Comparison of ENCODE assay signal across 8 cellular contexts in genomic region chr1:52726265-52727113, GRCh38. TPM values are rescaled to one million over a fixed set of nuclear protein-coding genes. Genes with fewer than 3 reads are reported as not detected.
DNase-seq lines count a peak whose midpoint lies in the region; ATAC-seq and TF ChIP-seq lines count a peak whose summit lies in the region.

TSS of gene ZYG11B (plus strand) at chr1:52726453. CDS start at chr1:52726654, 201 bp downstream.

- ATAC-seq in GM18498 (IDR thresholded peaks at IDR 0.05; ENCODE audit: unreplicated experiment), result peak; percentile 95
- ATAC-seq in HG02885 (IDR thresholded peaks at IDR 0.05; ENCODE audit: poor library complexity, unreplicated experiment), result peak; percentile 96
- peak; percentile 97 to 99 (median 98) for ATAC-seq in psoas muscle

- H3K36me3 Mint-ChIP-seq in T-helper 1 cell treated with Interleukin-12 subunit alpha and Interleukin-12 subunit beta and Interleukin-4 antibody, amounts not matched to agents 30 μg/mL and 1 μg/mL, for 36 hours (ENCODE audit: low read depth), result peaks cover 4% of the 10 kb centered on the region

- H3K27me3 ChIP-seq in left ventricle myocardium inferior (ENCODE audit: low read depth) (no peaks in the 10 kb centered on the region), psoas muscle (ENCODE audit: insufficient read depth in 3 of 3, low read length in 2 of 3) (no peaks in the 10 kb centered on the region)

- WGBS in psoas muscle, 3 donors, result 0% methylated on average over 30 to 59 of the region's 59 CpGs
- under 1% methylated on average over 59 of the region's 59 CpGs for WGBS in urinary bladder

- intact Hi-C loops in left ventricle myocardium inferior (cut with micrococcal nuclease) (no loop called here), psoas muscle (cut with DNase I) (loop anchor here in 1 of 2 donors (2.0 to 10.0 kb wide), 2 partner anchors 28 to 198 kb away; partner anchors contain the start of genes COA7, ECHDC2 and SCP2)

- H3K9me3 Mint-ChIP-seq in T-helper 1 cell treated with Interleukin-12 subunit alpha and Interleukin-12 subunit beta and Interleukin-4 antibody, amounts not matched to agents 30 μg/mL and 1 μg/mL, for 36 hours, result no peaks in the 10 kb centered on the region

- DNase-seq in NCI-H1694 treated with DMSO at 0.1 percent for 48 hours (lab: John Stamatoyannopoulos, UW), result peak; percentile 82
- peak; percentile 34 to 93 (median 84) for DNase-seq in amygdala (lab: John Stamatoyannopoulos, UW)
- DNase-seq in left ventricle myocardium inferior, result peak; percentile 91
- DNase-seq in psoas muscle, result peak; percentile 90 to 96

- no peaks in the 10 kb centered on the region for H3K36me3 ChIP-seq in left ventricle myocardium inferior
- no peaks in the 10 kb centered on the region for H3K36me3 ChIP-seq in psoas muscle (ENCODE audit: insufficient read depth in 1 of 2, low read depth in 1 of 2)
- no peaks in the 10 kb centered on the region for H3K36me3 ChIP-seq in urinary bladder (ENCODE audit: insufficient read depth)

- H3K4me1 Mint-ChIP-seq in T-helper 1 cell treated with Interleukin-12 subunit alpha and Interleukin-12 subunit beta and Interleukin-4 antibody, amounts not matched to agents 30 μg/mL and 1 μg/mL, for 36 hours (ENCODE audit: low read depth), result peaks cover 37% of the 10 kb centered on the region

- no peak for TF ChIP-seq CTCF in left ventricle myocardium inferior (IDR thresholded peaks at IDR 0.05; ENCODE audit: borderline replicate concordance)
- TF ChIP-seq CTCF in psoas muscle (IDR thresholded peaks at IDR 0.05), result no peak

- H3K9me3 ChIP-seq in left ventricle myocardium inferior (replicated peaks) (no peaks in the 10 kb centered on the region), psoas muscle (no peaks in the 10 kb centered on the region)

- H3K4me1 ChIP-seq in left ventricle myocardium inferior (peaks cover 44% of the 10 kb centered on the region), psoas muscle (peaks cover 30% of the 10 kb centered on the region), urinary bladder (ENCODE audit: insufficient read depth) (no peaks in the 10 kb centered on the region)

- H3K4me3 ChIP-seq in left ventricle myocardium inferior (peak within 1 kb of the TSS; percentile 96), psoas muscle (peak within 1 kb of the TSS; percentile 96), urinary bladder (ENCODE audit: low read depth, low read length) (peak within 1 kb of the TSS; percentile 76)

- peak within 1 kb of the TSS; percentile 99 for H3K4me3 Mint-ChIP-seq in T-helper 1 cell treated with Interleukin-12 subunit alpha and Interleukin-12 subunit beta and Interleukin-4 antibody, amounts not matched to agents 30 μg/mL and 1 μg/mL, for 36 hours

- peak within 1 kb of the TSS; percentile 84 for H3K27ac Mint-ChIP-seq in T-helper 1 cell treated with Interleukin-12 subunit alpha and Interleukin-12 subunit beta and Interleukin-4 antibody, amounts not matched to agents 30 μg/mL and 1 μg/mL, for 36 hours

- H3K27me3 Mint-ChIP-seq in T-helper 1 cell treated with Interleukin-12 subunit alpha and Interleukin-12 subunit beta and Interleukin-4 antibody, amounts not matched to agents 30 μg/mL and 1 μg/mL, for 36 hours (ENCODE audit: low read depth), result peaks cover 4% of the 10 kb centered on the region

- H3K27ac ChIP-seq in left ventricle myocardium inferior (replicated peaks) (peak within 1 kb of the TSS; percentile 93), psoas muscle (peak within 1 kb of the TSS; percentile 95), urinary bladder (ENCODE audit: low read depth) (peak within 1 kb of the TSS; percentile 84)

RNA-seq across cellular contexts. Expression of gene ZYG11B, which starts in this region (rescaled TPM):
- total RNA-seq in left ventricle myocardium inferior (68.3 TPM), psoas muscle (100 to 1,000 TPM in 2 of 4 donors, 10 to 100 TPM in 2; 72.0 to 152 (median 97.1) TPM), urinary bladder (70.2 TPM)
- polyA plus RNA-seq in psoas muscle (10 to 100 TPM; 11.4 to 91.0 (median 24.4) TPM), urinary bladder (14.2 TPM)

Comparison
In these comparisons a context has a peak if more than half of its experiments do, and no peak if none do; other contexts are left out.
1. Peak in every context shown above with its lines: DNase-seq, ATAC-seq, H3K4me3 ChIP-seq and H3K27ac ChIP-seq.